In the genomic region with DNA sequence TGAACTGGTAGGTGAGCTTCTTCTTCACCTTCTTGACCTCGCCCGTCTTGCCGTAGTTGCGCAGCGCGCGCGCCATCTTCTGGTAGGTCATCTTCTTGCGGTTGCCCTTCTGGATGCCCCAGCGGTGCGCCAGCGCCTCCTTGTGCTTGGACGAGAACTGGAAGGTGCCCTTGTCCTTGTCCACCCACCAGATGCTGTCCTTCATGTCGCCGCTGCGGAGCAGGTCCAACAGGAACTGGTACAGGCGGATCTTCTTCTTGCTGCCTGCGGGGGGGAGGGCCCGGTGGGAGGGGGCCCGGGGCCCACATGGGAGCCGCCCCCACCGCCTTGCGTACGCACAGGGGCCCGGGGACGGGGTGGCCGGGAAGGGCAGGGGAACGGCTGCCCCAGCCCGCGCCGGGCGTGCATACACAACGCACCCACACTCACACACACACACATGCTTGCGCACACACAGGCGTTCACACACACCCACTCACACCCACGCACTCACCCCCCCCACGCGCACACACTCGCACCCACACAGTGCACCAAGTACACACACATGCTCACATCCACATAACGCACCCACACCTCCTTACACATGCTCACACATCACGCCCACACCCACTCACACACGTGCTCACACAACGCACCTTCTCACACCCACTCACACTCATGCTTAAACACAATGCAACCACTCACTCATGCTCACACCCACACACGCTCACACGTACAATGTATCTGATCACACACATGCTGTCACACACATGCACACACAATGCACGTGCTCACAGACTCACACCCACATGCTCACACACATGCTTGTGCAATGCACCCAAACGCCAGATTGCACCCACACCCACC, we compare ENCODE assay signal across 7 cellular contexts. TPM values are rescaled to one million over a fixed set of nuclear protein-coding genes. Genes with fewer than 3 reads are reported as not detected.
DNase-seq lines count a peak whose midpoint lies in the region; ATAC-seq and TF ChIP-seq lines count a peak whose summit lies in the region.

No MANE protein-coding gene starts in this region.

- no peaks in the 10 kb centered on the region for H3K9me3 ChIP-seq in subcutaneous abdominal adipose tissue (ENCODE audit: control insufficient read depth in 5 of 5, low read length in 5 of 5)

- peaks cover 0 to 3% of the 10 kb centered on the region in 2 donors for H3K4me1 Mint-ChIP-seq in effector memory CD8-positive, alpha-beta T cell (ENCODE audit: low read depth in 2 of 2)

- H3K27me3 ChIP-seq in GM06990 (replicated peaks; ENCODE audit: control insufficient read depth, insufficient read depth, low read length) (no peaks in the 10 kb centered on the region), subcutaneous abdominal adipose tissue (ENCODE audit: control insufficient read depth in 5 of 5, insufficient read depth in 4 of 5, low read length in 5 of 5) (no peaks in the 10 kb centered on the region)

- ATAC-seq in effector memory CD8-positive, alpha-beta T cell (replicated peaks): no peak

- H3K36me3 Mint-ChIP-seq in effector memory CD8-positive, alpha-beta T cell (ENCODE audit: insufficient read depth): no peaks in the 10 kb centered on the region

- peaks cover 0 to 22% (median 7%) of the 10 kb centered on the region in 5 donors for H3K4me1 ChIP-seq in subcutaneous abdominal adipose tissue (ENCODE audit: control insufficient read depth in 5 of 5, insufficient read depth in 5 of 5, low read length in 5 of 5)

- peak; percentile 36 for TF ChIP-seq CTCF in GM06990 (IDR thresholded peaks at IDR 0.05; ENCODE audit: insufficient read depth, low read length, poor library complexity, severe bottlenecking)

- H3K27ac Mint-ChIP-seq in effector memory CD8-positive, alpha-beta T cell: no peak overlapping the region

- H3K9me3 Mint-ChIP-seq in effector memory CD8-positive, alpha-beta T cell: no peaks in the 10 kb centered on the region

- H3K36me3 ChIP-seq in GM06990 (ENCODE audit: control insufficient read depth, insufficient read depth, low read length) (peaks cover 9% of the 10 kb centered on the region), subcutaneous abdominal adipose tissue (ENCODE audit: control insufficient read depth in 5 of 5, insufficient read depth in 5 of 5, low read length in 5 of 5) (peaks cover 0 to 31% (median 6%) of the 10 kb centered on the region in 5 donors)

- DNase-seq in GM06990 (ENCODE audit: extremely low read depth, insufficient read length) (no peak), NCI-H1092 treated with DMSO at 0.1 percent for 48 hours (lab: John Stamatoyannopoulos, UW) (peak; percentile 87), SK-MEL-5 (ENCODE audit: low read depth, low spot score) (peak; percentile 96), epidermal melanocyte (ENCODE audit: insufficient read length, low spot score) (peak; percentile 92), lung microvascular endothelial cell (ENCODE audit: low read depth in 2 of 2) (peak; percentile 90 to 92)
- DNase-seq in effector memory CD8-positive, alpha-beta T cell: no peak

- H3K9ac ChIP-seq in subcutaneous abdominal adipose tissue (ENCODE audit: low read length in 5 of 5): no peak overlapping the region

- H3K4me3 ChIP-seq in GM06990 (replicated peaks; ENCODE audit: low read depth, low read length): no peak overlapping the region
- peak overlapping the region in 3 of 5 donors; percentile 36 to 50 (median 47) for H3K4me3 ChIP-seq in subcutaneous abdominal adipose tissue (ENCODE audit: low read depth in 1 of 5, low read length in 5 of 5)

- H3K27me3 Mint-ChIP-seq in effector memory CD8-positive, alpha-beta T cell: peaks cover 0 to 5% of the 10 kb centered on the region in 2 donors

- no peak overlapping the region for H3K4me3 Mint-ChIP-seq in effector memory CD8-positive, alpha-beta T cell

- no peak overlapping the region for H3K27ac ChIP-seq in subcutaneous abdominal adipose tissue (ENCODE audit: low read depth, low read length)

- in situ Hi-C loops in SK-MEL-5 (cut with HindIII; ENCODE audit: low pct_unique_long_range_greater_than_20kb, low sequenced_read_pairs): no loop called here

RNA-seq across cellular contexts. Expression of gene MYBPC3, which starts 3.0 kb away (rescaled TPM):
- not detected in 2 replicates for total RNA-seq in SK-MEL-5 (2014; rRNA removed; shearing (Covaris generic))
- 0.07 TPM in 1 of 2 replicates, not detected in the other for polyA plus RNA-seq in SK-MEL-5 (2015; cell fraction: cytosol; rRNA removed)
- polyA plus RNA-seq in SK-MEL-5 (2015; cell fraction: nucleus; rRNA removed): not detected in 2 replicates
- not detected in 2 replicates for total RNA-seq in lung microvascular endothelial cell

RNA-seq across cellular contexts. Expression of gene SPI1, which starts 22.8 kb away (rescaled TPM):
- not detected in 2 replicates for total RNA-seq in SK-MEL-5 (2014; rRNA removed; shearing (Covaris generic))
- polyA plus RNA-seq in SK-MEL-5 (2015; cell fraction: cytosol; rRNA removed): not detected in 2 replicates
- 2.0 TPM in 1 of 2 replicates, not detected in the other for polyA plus RNA-seq in SK-MEL-5 (2015; cell fraction: nucleus; rRNA removed)
- not detected in 2 replicates for total RNA-seq in lung microvascular endothelial cell

RNA-seq across cellular contexts. Expression of gene SLC39A13, which starts 52.9 kb away (rescaled TPM):
- total RNA-seq in SK-MEL-5 (2014; rRNA removed; shearing (Covaris generic)): 34.9 and 38.6 TPM in 2 replicates
- 64.5 and 83.3 TPM in 2 replicates for polyA plus RNA-seq in SK-MEL-5 (2015; cell fraction: cytosol; rRNA removed)
- polyA plus RNA-seq in SK-MEL-5 (2015; cell fraction: nucleus; rRNA removed): 194 and 212 TPM in 2 replicates
- 33.3 and 51.0 TPM in 2 replicates for total RNA-seq in lung microvascular endothelial cell

Comparison
In these comparisons a context has a peak if more than half of its experiments do, and no peak if none do; other contexts are left out.
1. DNase-seq: peak in NCI-H1092 treated with DMSO at 0.1 percent for 48 hours (single experiment), SK-MEL-5 (single experiment), epidermal melanocyte (single experiment) and lung microvascular endothelial cell (2 of 2); none in GM06990 (single experiment) and effector memory CD8-positive, alpha-beta T cell (0 of 3).